ENCODE assay signal across 17 cellular contexts in the genomic region with DNA sequence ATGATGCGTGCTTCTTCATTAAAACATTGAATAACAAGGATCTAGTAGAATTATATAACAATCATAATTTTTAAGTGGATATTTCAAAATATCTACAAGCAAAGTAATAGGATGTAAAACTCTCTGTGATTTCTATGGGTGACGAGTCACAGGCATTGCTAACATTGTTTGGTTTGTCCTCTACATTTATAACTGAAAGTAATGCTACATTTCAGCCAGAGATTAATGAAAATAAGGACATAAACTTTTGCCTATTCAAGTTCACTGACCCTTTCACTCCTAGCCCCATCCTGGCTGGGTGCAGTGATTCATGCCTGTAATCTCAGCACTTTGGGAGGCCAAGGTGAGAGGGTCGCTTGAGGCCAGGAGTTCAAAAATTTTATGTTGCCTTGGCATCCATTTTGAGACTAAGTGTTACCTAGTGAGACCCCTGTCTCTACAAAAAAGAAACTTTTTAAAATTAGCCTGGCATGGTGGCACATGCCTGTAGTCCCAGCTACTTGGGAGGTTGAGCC. TPM values are rescaled to one million over a fixed set of nuclear protein-coding genes. Genes with fewer than 3 reads are reported as not detected.
A peak's percentile ranks its signal among the peaks of the same experiment; 100 is the strongest.
DNase-seq lines count a peak whose midpoint lies in the region; ATAC-seq and TF ChIP-seq lines count a peak whose summit lies in the region.
"Had no signal": no experiment of that assay in that cellular context is flagged by ENCODE, and none has a peak within 500 bp of the region (broad histone marks: within the 10 kb centered on the region; RNA-seq: fewer than 3 reads in every experiment).

No MANE protein-coding gene starts in this region.

- H3K4me1 Mint-ChIP-seq in HFFc6 (ENCODE audit: low read depth) = peaks cover 30% of the 10 kb centered on the region
- H3K4me1 Mint-ChIP-seq: CD14-positive monocyte; CD4-positive, alpha-beta memory T cell had no signal

- peak; percentile 27 for DNase-seq in AG10803 (ENCODE audit: low read depth)
- DNase-seq in HFFc6 = peak; percentile 16
- peak; percentile 22 for DNase-seq in fibroblast of mammary gland (ENCODE audit: low read depth)
- DNase-seq in renal cortical epithelial cell (ENCODE audit: low read depth) = peak; percentile 52
- no peak for DNase-seq in NCI-H2227 (lab: John Stamatoyannopoulos, UW; ENCODE audit: unreplicated experiment)
- no peak for DNase-seq in activated CD4-positive, alpha-beta T cell treated with anti-CD3 and anti-CD28 coated beads, Interleukin-2, amount 50 U/mL, for 4 hours
- DNase-seq in stimulated activated CD4-positive, alpha-beta T cell treated with anti-CD3 and anti-CD28 coated beads, Interleukin-4, amount 100 ng/mL, for 4 hours = no peak
- DNase-seq: CD4-positive, alpha-beta memory T cell; DMS153; DMS79; GF-D8; H9 had no signal

- TF ChIP-seq CTCF in AG10803 (conservative IDR thresholded peaks at IDR 0.05; ENCODE audit: low read length) (no peak), HFFc6 (IDR thresholded peaks at IDR 0.05) (no peak), fibroblast of mammary gland (conservative IDR thresholded peaks at IDR 0.05; ENCODE audit: control insufficient read depth, insufficient read depth, low read depth, low read length) (no peak)

- no peak overlapping the region for H3K27ac Mint-ChIP-seq in HFFc6
- H3K27ac Mint-ChIP-seq: CD14-positive monocyte; CD4-positive, alpha-beta memory T cell; H9 had no signal

- no peak for ATAC-seq in activated CD4-positive, CD25-positive, alpha-beta regulatory T cell treated with anti-CD3 and anti-CD28 coated beads, Interleukin-2, amount 50 U/mL, for 24 hours
- ATAC-seq: A549, GM12878 had no signal

- peaks cover 1% of the 10 kb centered on the region for H3K27me3 Mint-ChIP-seq in HFFc6 (ENCODE audit: insufficient read depth)

- H3K4me3 Mint-ChIP-seq in HFFc6 = no peak overlapping the region
- H3K4me3 Mint-ChIP-seq: CD14-positive monocyte; CD4-positive, alpha-beta memory T cell; H9 had no signal

- H3K4me3 ChIP-seq in AG10803 (ENCODE audit: low read length) = no peak overlapping the region
- H3K4me3 ChIP-seq in fibroblast of mammary gland (ENCODE audit: control insufficient read depth, low read depth, low read length) = no peak overlapping the region
- H3K4me3 ChIP-seq: A549, BLaER1, GM12878 had no signal

- no peaks in the 10 kb centered on the region for H3K36me3 Mint-ChIP-seq in HFFc6 (ENCODE audit: low read depth)
- H3K36me3 Mint-ChIP-seq: CD14-positive monocyte; CD4-positive, alpha-beta memory T cell had no signal

- no peaks in the 10 kb centered on the region for H3K9me3 Mint-ChIP-seq in HFFc6
- H3K9me3 Mint-ChIP-seq: CD4-positive, alpha-beta memory T cell; H9 had no signal

RNA-seq across cellular contexts. Expression of a gene that starts 38.4 kb away (rescaled TPM):
- total RNA-seq in HFFc6 (2021; fragmentation: NEBNext Ultra II Directional; extraction: Animal tissue kit (Norgen Biotek cat#: 25700)) = 10 to 100 TPM; 16.6 to 19.4 (median 17.7) TPM
- total RNA-seq in renal cortical epithelial cell = 24.7 and 79.5 TPM in 2 replicates

Comparison
In these comparisons a context has a peak if more than half of its experiments do, and no peak if none do; other contexts are left out.
1. DNase-seq: peak in AG10803 (single experiment), HFFc6 (single experiment), fibroblast of mammary gland (single experiment) and renal cortical epithelial cell (single experiment); none in NCI-H2227 (single experiment), activated CD4-positive, alpha-beta T cell treated with anti-CD3 and anti-CD28 coated beads, Interleukin-2, amount 50 U/mL, for 4 hours (0 of 2) and stimulated activated CD4-positive, alpha-beta T cell treated with anti-CD3 and anti-CD28 coated beads, Interleukin-4, amount 100 ng/mL, for 4 hours (0 of 2).